In genomic region chrX:44770111-44770510, GRCh38 we compare ENCODE assay signal across 20 cellular contexts.
"Had no signal": no experiment of that assay in that cellular context is flagged by ENCODE, and none has a peak within 500 bp of the region (broad histone marks: within the 10 kb centered on the region; RNA-seq: fewer than 3 reads in every experiment).

No MANE protein-coding gene starts in this region.

- H3K27ac Mint-ChIP-seq: activated CD8-positive, alpha-beta T cell treated with anti-CD3 and anti-CD28 coated beads, Interleukin-2, amount 10 ng/mL, durations not matched to agents 7 days and 5 days; activated naive CD8-positive, alpha-beta T cell treated with anti-CD3 and anti-CD28 coated beads, Interleukin-2, amount 50 U/mL, for 24 hours; activated T-helper 1 cell treated with anti-CD3 and anti-CD28 coated beads, Interleukin-12 subunit alpha, Interleukin-12 subunit beta, Interleukin-2, Interleukin-4 antibody, amounts not matched to agents 30 ng/mL and 10 ng/mL and 1 ng/mL, durations not matched to agents 14 hours and 24 hours and 36 hours; nephron progenitor cell had no signal

- H3K9me3 Mint-ChIP-seq: activated naive CD8-positive, alpha-beta T cell treated with anti-CD3 and anti-CD28 coated beads, Interleukin-2, amount 50 U/mL, for 24 hours; activated T-helper 1 cell treated with anti-CD3 and anti-CD28 coated beads, Interleukin-12 subunit alpha, Interleukin-12 subunit beta, Interleukin-2, Interleukin-4 antibody, amounts not matched to agents 30 ng/mL and 10 ng/mL and 1 ng/mL, durations not matched to agents 14 hours and 24 hours and 36 hours had no signal

- H3K4me1 ChIP-seq: sigmoid colon, upper lobe of left lung had no signal

- FAIRE-seq: TTC549 had no signal

- DNase-seq: activated CD4-positive, alpha-beta T cell treated with anti-CD3 and anti-CD28 coated beads, Interleukin-2, amount 50 U/mL, for 1 hour; activated CD4-positive, CD25-positive, alpha-beta regulatory T cell treated with anti-CD3 and anti-CD28 coated beads, Interleukin-2, amount 50 U/mL, for 72 hours; activated CD8-positive, alpha-beta T cell treated with anti-CD3 and anti-CD28 coated beads, Interleukin-2, amount 10 ng/mL, durations not matched to agents 7 days and 5 days; activated gamma-delta T cell; activated naive CD4-positive, alpha-beta T cell treated with anti-CD3 and anti-CD28 coated beads, Interleukin-2, amount 50 U/mL, for 16 hours; activated naive CD8-positive, alpha-beta T cell treated with anti-CD3 and anti-CD28 coated beads, Interleukin-2, amount 50 U/mL, for 24 hours; caudate nucleus; foreskin melanocyte; hippocampal formation; mesenchymal stem cell; nephron progenitor cell; sigmoid colon; spleen; stimulated activated CD4-positive, alpha-beta T cell treated with anti-CD3 and anti-CD28 coated beads, Interleukin-4, amount 100 ng/mL, for 1 hour; stimulated activated naive CD4-positive, alpha-beta T cell treated with Interleukin-2 at 50 U/mL for 16 hours; T-helper 1 cell; upper lobe of left lung; WERI-Rb-1 had no signal

- H3K36me3 ChIP-seq: sigmoid colon, spleen, upper lobe of left lung, WERI-Rb-1 had no signal

- H3K4me3 ChIP-seq: sigmoid colon, spleen, upper lobe of left lung had no signal

- H3K27ac ChIP-seq: sigmoid colon, spleen, upper lobe of left lung, WERI-Rb-1 had no signal

- H3K27me3 ChIP-seq: sigmoid colon, spleen, upper lobe of left lung had no signal

- H3K9me3 ChIP-seq: sigmoid colon had no signal

- H3K4me1 Mint-ChIP-seq: nephron progenitor cell had no signal

- H3K27me3 Mint-ChIP-seq: activated naive CD8-positive, alpha-beta T cell treated with anti-CD3 and anti-CD28 coated beads, Interleukin-2, amount 50 U/mL, for 24 hours had no signal

- H3K4me3 Mint-ChIP-seq: activated CD8-positive, alpha-beta T cell treated with anti-CD3 and anti-CD28 coated beads, Interleukin-2, amount 10 ng/mL, durations not matched to agents 7 days and 5 days; activated naive CD8-positive, alpha-beta T cell treated with anti-CD3 and anti-CD28 coated beads, Interleukin-2, amount 50 U/mL, for 24 hours; activated T-helper 1 cell treated with anti-CD3 and anti-CD28 coated beads, Interleukin-12 subunit alpha, Interleukin-12 subunit beta, Interleukin-2, Interleukin-4 antibody, amounts not matched to agents 30 ng/mL and 10 ng/mL and 1 ng/mL, durations not matched to agents 14 hours and 24 hours and 36 hours; nephron progenitor cell had no signal
